ENCODE assay signal across 9 cellular contexts in genomic region chr12:54991161-54991991, GRCh38. TPM values are rescaled to one million over a fixed set of nuclear protein-coding genes. Genes with fewer than 3 reads are reported as not detected.
DNase-seq lines count a peak whose midpoint lies in the region; ATAC-seq and TF ChIP-seq lines count a peak whose summit lies in the region.
"Had no signal": no experiment of that assay in that cellular context is flagged by ENCODE, and none has a peak within 500 bp of the region (broad histone marks: within the 10 kb centered on the region; RNA-seq: fewer than 3 reads in every experiment).

No MANE protein-coding gene starts in this region.

- TF ChIP-seq POLR2A in GM18951 (IDR thresholded peaks at IDR 0.05; ENCODE audit: extremely low read depth, insufficient read depth, insufficient read length) (peak; percentile 28), lower leg skin (IDR thresholded peaks at IDR 0.05) (no peak)

- CTCF ChIA-PET in WTC11 (lab: Charles Lee): interaction anchor here (1.9 to 3.4 kb wide), 2 partner anchors 15 to 81 kb away, joined by 14 to 325 read pairs; no protein-coding TSS in a partner anchor

- H3K4me2 ChIP-seq in SU-DHL-6 (ENCODE audit: low read depth, low read length, poor library complexity, severe bottlenecking): peak overlapping the region; percentile 28

- no peaks in the 10 kb centered on the region for H3K27me3 ChIP-seq in SU-DHL-6 (ENCODE audit: low read length)

- POLR2A ChIA-PET in WTC11 (lab: Charles Lee): no interaction called here

- H4K20me1 ChIP-seq in SU-DHL-6 (ENCODE audit: low read depth, low read length): no peaks in the 10 kb centered on the region

- H3K9me3 Mint-ChIP-seq in osteocyte (ENCODE audit: unreplicated experiment) (no peaks in the 10 kb centered on the region), WTC11 (0 out of 2 replicates have a peak, but pooled peaks cover 5% of the 10 kb centered on the region)

- no peak overlapping the region for H3K4me3 ChIP-seq in SU-DHL-6 (ENCODE audit: insufficient read depth, low read length, poor library complexity, severe bottlenecking)
- no peak overlapping the region for H3K4me3 ChIP-seq in mucosa of descending colon
- H3K4me3 ChIP-seq in lower leg skin (ENCODE audit: low read depth, poor library complexity, severe bottlenecking): no peak overlapping the region
- H3K4me3 ChIP-seq: SK-N-MC had no signal

- H3K79me2 ChIP-seq in SU-DHL-6 (ENCODE audit: insufficient read depth, low read length): no peaks in the 10 kb centered on the region

- H3K4me1 Mint-ChIP-seq in osteocyte (ENCODE audit: unreplicated experiment) (no peaks in the 10 kb centered on the region), WTC11 (peaks cover 6% of the 10 kb centered on the region)

- TF ChIP-seq CTCF in SU-DHL-6 (IDR thresholded peaks at IDR 0.05; ENCODE audit: insufficient read depth, low read length, poor library complexity, severe bottlenecking) (no peak), mucosa of descending colon (IDR thresholded peaks at IDR 0.05) (no peak), lower leg skin (IDR thresholded peaks at IDR 0.05) (no peak), osteocyte (IDR thresholded peaks at IDR 0.05) (no peak), WTC11 (IDR thresholded peaks at IDR 0.05) (no peak)

- intact Hi-C loops in mucosa of descending colon (cut with DNase I, micrococcal nuclease) (loop anchor here in 1 of 2 donors (5.0 kb wide), 1 partner anchor 81 kb away; no protein-coding TSS in a partner anchor), lower leg skin (cut with DNase I; ENCODE audit: low total_unique reads) (loop anchor here (5.0 kb wide), 1 partner anchor 86 kb away; no protein-coding TSS in a partner anchor), posterior vena cava (cut with DNase I) (loop anchor here (10.0 kb wide), 2 partner anchors 73 to 83 kb away; no protein-coding TSS in a partner anchor)

- in situ Hi-C loops in GM18951 (cut with MboI; ENCODE audit: low sequenced_read_pairs, unreplicated experiment): loop anchor here (5.0 kb wide), 1 partner anchor 81 kb away; no protein-coding TSS in a partner anchor

- H3K36me3 Mint-ChIP-seq in osteocyte (ENCODE audit: unreplicated experiment): no peaks in the 10 kb centered on the region
- H3K36me3 Mint-ChIP-seq in WTC11: no peaks in the 10 kb centered on the region

- peak; percentile 77 for ATAC-seq in HG02938 (IDR thresholded peaks at IDR 0.05; ENCODE audit: unreplicated experiment)
- peak; percentile 70 for ATAC-seq in mucosa of descending colon
- ATAC-seq in WTC11: no peak

- no peaks in the 10 kb centered on the region for H3K36me3 ChIP-seq in SU-DHL-6 (ENCODE audit: low read length)
- H3K36me3 ChIP-seq in mucosa of descending colon (ENCODE audit: low read depth): no peaks in the 10 kb centered on the region

- H3K4me1 ChIP-seq in mucosa of descending colon (ENCODE audit: low read depth): no peaks in the 10 kb centered on the region

- no peak overlapping the region; the same call in 1 of the 2 replicates for H3K9ac ChIP-seq in SU-DHL-6 (ENCODE audit: low read length)

- H3K4me3 Mint-ChIP-seq in osteocyte (ENCODE audit: unreplicated experiment) (no peak overlapping the region), WTC11 (no peak overlapping the region)

- H3K27ac ChIP-seq in SU-DHL-6 (ENCODE audit: low read depth, low read length): peak overlapping the region; percentile 42
- H3K27ac ChIP-seq: SK-N-MC had no signal

- WGBS in lower leg skin, 2 donors: 83 to 84% methylated on average over 9 of the region's 9 CpGs

- DNase-seq in mucosa of descending colon: no peak
- no peak for DNase-seq in lower leg skin (ENCODE audit: low spot score in 2 of 2)
- no peak for DNase-seq in osteocyte (ENCODE audit: extremely low spot score, unreplicated experiment)
- no peak for DNase-seq in posterior vena cava (ENCODE audit: low spot score)
- no peak for DNase-seq in WTC11 (ENCODE audit: low spot score)

- no peaks in the 10 kb centered on the region; the same call in 1 of the 2 replicates for H3F3A ChIP-seq in SU-DHL-6 (ENCODE audit: insufficient read depth)

- H3K27ac Mint-ChIP-seq in osteocyte (ENCODE audit: unreplicated experiment) (no peak overlapping the region), WTC11 (no peak overlapping the region)

- no peaks in the 10 kb centered on the region for H3K9me2 ChIP-seq in SU-DHL-6 (replicated peaks; ENCODE audit: insufficient read depth, low read length)

- H2AFZ ChIP-seq in SU-DHL-6 (ENCODE audit: low read depth, low read length, severe bottlenecking): no peak overlapping the region

- H3K27me3 Mint-ChIP-seq in osteocyte (ENCODE audit: unreplicated experiment) (peaks cover 15% of the 10 kb centered on the region), WTC11 (ENCODE audit: low read depth) (no peaks in the 10 kb centered on the region)

- H3K9me3 ChIP-seq in SU-DHL-6 (ENCODE audit: insufficient read depth, low read length) (no peaks in the 10 kb centered on the region), mucosa of descending colon (no peaks in the 10 kb centered on the region)

TF ChIP-seq in WTC11, 78 proteins besides CTCF, POLR2A, EP300 and RAD21 (continues in another document):
- TF ChIP-seq PRRX2 (CRISPR knock-in tag; IDR thresholded peaks at IDR 0.05) (no peak), ZNF532 (CRISPR knock-in tag; IDR thresholded peaks at IDR 0.05; ENCODE audit: borderline replicate concordance) (no peak), ZNF425 (CRISPR knock-in tag; conservative IDR thresholded peaks at IDR 0.05) (no peak), ERG (CRISPR knock-in tag; IDR thresholded peaks at IDR 0.05) (no peak)

RNA-seq across cellular contexts. Expression of gene TESPA1, which starts 6.8 kb away (rescaled TPM):
- total RNA-seq in mucosa of descending colon (1 to 10 TPM in 2 of 3 donors, under 1 TPM in 1; 0.75 to 2.7 (median 1.7) TPM), lower leg skin (under 1 TPM in 1 of 4 donors, not detected in 3; 0.68 TPM), osteocyte (not detected in 2 replicates), posterior vena cava (1 to 10 TPM in 1 of 2 donors, under 1 TPM in 1; 1.00 to 3.3 TPM), WTC11 (2021) (0.21 to 0.39 TPM (median 0.25 TPM) in 3 replicates)

RNA-seq across cellular contexts. Expression of gene NEUROD4, which starts 28.4 kb away (rescaled TPM):
- total RNA-seq in mucosa of descending colon: not detected
- not detected for total RNA-seq in lower leg skin
- total RNA-seq in osteocyte: not detected in 2 replicates
- not detected for total RNA-seq in posterior vena cava
- total RNA-seq in WTC11 (2021): not detected in 3 replicates
